In genomic region chr12:24991209-24992049, GRCh38 we compare ENCODE assay signal across 8 cellular contexts. TPM values are rescaled to one million over a fixed set of nuclear protein-coding genes. Genes with fewer than 3 reads are reported as not detected.
A peak's percentile ranks its signal among the peaks of the same experiment; 100 is the strongest.
DNase-seq lines count a peak whose midpoint lies in the region; ATAC-seq, FAIRE-seq and TF ChIP-seq lines count a peak whose summit lies in the region.

No MANE protein-coding gene starts in this region.

- peaks cover 2 to 8% (median 5%) of the 10 kb centered on the region in 3 donors for H3K27me3 Mint-ChIP-seq in CD14-positive monocyte (ENCODE audit: low read depth in 3 of 3)

- H3K36me3 ChIP-seq in thoracic aorta: no peaks in the 10 kb centered on the region

- no peak overlapping the region for H3K4me3 ChIP-seq in cardiac fibroblast (replicated peaks in 1 of 2; ENCODE audit: low read depth in 2 of 2, low read length in 2 of 2)
- H3K4me3 ChIP-seq in thoracic aorta: no peak overlapping the region

- no peaks in the 10 kb centered on the region for H3K9me3 Mint-ChIP-seq in CD14-positive monocyte

- DNase-seq in CD14-positive monocyte (ENCODE audit: low spot score) (no peak), HTR-8/SVneo (ENCODE audit: insufficient read length, low spot score) (peak; percentile 67), NOMO-1 (lab: John Stamatoyannopoulos, UW; ENCODE audit: unreplicated experiment in 2 of 2) (peak; percentile 28 to 80), cardiac fibroblast (ENCODE audit: low read depth in 2 of 2) (peak; percentile 64 to 78), kidney glomerular epithelial cell (lab: John Stamatoyannopoulos, UW) (peak; percentile 69), thoracic aorta (ENCODE audit: low spot score) (no peak), T1000 (lab: John Stamatoyannopoulos, UW) (no peak)

- H3K4me1 Mint-ChIP-seq in CD14-positive monocyte: peaks cover 3% of the 10 kb centered on the region

- ATAC-seq in GM18868 (IDR thresholded peaks at IDR 0.05; ENCODE audit: unreplicated experiment) (peak; percentile 54), thoracic aorta (ENCODE audit: insufficient number of reproducible peaks, low FRiP score, low read depth) (no peak)

- peak; percentile 77 for TF ChIP-seq CTCF in CD14-positive monocyte (IDR thresholded peaks at IDR 0.05)
- TF ChIP-seq CTCF in cardiac fibroblast (IDR thresholded peaks at IDR 0.05; ENCODE audit: low read depth, low read length): peak; percentile 15
- peak; percentile 72 for TF ChIP-seq CTCF in thoracic aorta (IDR thresholded peaks at IDR 0.05)

- no peak overlapping the region for H3K27ac ChIP-seq in thoracic aorta

- no peak overlapping the region for H3K4me3 Mint-ChIP-seq in CD14-positive monocyte

- H3K36me3 Mint-ChIP-seq in CD14-positive monocyte: no peaks in the 10 kb centered on the region

- no peaks in the 10 kb centered on the region for H3K4me1 ChIP-seq in thoracic aorta (ENCODE audit: control insufficient read depth in 1 of 2, low read depth in 2 of 2)

- H3K27ac Mint-ChIP-seq in CD14-positive monocyte: no peak overlapping the region

- H3K27me3 ChIP-seq in thoracic aorta (replicated peaks; ENCODE audit: insufficient read depth): no peaks in the 10 kb centered on the region

- intact Hi-C loops in CD14-positive monocyte (cut with micrococcal nuclease): loop anchor here in 1 of 2 donors (2.0 to 10.0 kb wide), 2 partner anchors 83 to 139 kb away; no protein-coding TSS in a partner anchor

- no peak for FAIRE-seq in HTR-8/SVneo (lab: Jason Lieb, UNC)

- H3K9me3 ChIP-seq in thoracic aorta: no peaks in the 10 kb centered on the region

RNA-seq across cellular contexts. Expression of gene BCAT1, which starts 42.5 kb away (rescaled TPM):
- polyA plus RNA-seq in CD14-positive monocyte: 10 to 100 TPM; 15.2 to 16.9 TPM
- 10 to 100 TPM; 24.9 to 28.6 TPM for total RNA-seq in thoracic aorta

Comparison
In these comparisons a context has a peak if more than half of its experiments do, and no peak if none do; other contexts are left out.
1. DNase-seq: peak in HTR-8/SVneo (single experiment), NOMO-1 (2 of 2), cardiac fibroblast (2 of 2) and kidney glomerular epithelial cell (single experiment); none in CD14-positive monocyte (single experiment), thoracic aorta (single experiment) and T1000 (single experiment).
2. CTCF ChIP-seq: peak in every context shown above with its lines; median percentile 77 in CD14-positive monocyte; 72 in thoracic aorta; 15 in cardiac fibroblast.